Comparison of ENCODE assay signal across 8 cellular contexts in genomic region chr10:13587367-13587766, GRCh38. TPM values are rescaled to one million over a fixed set of nuclear protein-coding genes. Genes with fewer than 3 reads are reported as not detected.
A peak's percentile ranks its signal among the peaks of the same experiment; 100 is the strongest.
DNase-seq lines count a peak whose midpoint lies in the region; ATAC-seq, FAIRE-seq and TF ChIP-seq lines count a peak whose summit lies in the region.

No MANE protein-coding gene starts in this region.

- H3K27me3 Mint-ChIP-seq in CD4-positive, alpha-beta memory T cell, result peaks cover 11 to 20% of the 10 kb centered on the region in 2 donors

- POLR2A ChIA-PET in CD4-positive, alpha-beta memory T cell (lab: Charles Lee; ENCODE audit: partially characterized antibody), result interaction anchor here (0.7 to 1.6 kb wide), 7 partner anchors 17 to 598 kb away, joined by 3 to 5 read pairs (median 5); partner anchors contain the start of gene PHYH
- POLR2A ChIA-PET in GM12878 (lab: Charles Lee), result interaction anchor here (1.2 kb wide), 1 partner anchor 185 kb away, joined by 3 read pairs; no protein-coding TSS in a partner anchor

- peak overlapping the region; percentile 72 for H3K4me2 ChIP-seq in GM12878 (ENCODE audit: control insufficient read depth, insufficient read depth)

- DNase-seq in CD4-positive, alpha-beta memory T cell, result peak in 2 of 5 donors; percentile 1 to 48
- no peak for DNase-seq in Jurkat, Clone E6-1 (ENCODE audit: low read depth, low spot score)
- DNase-seq in GM12878 (ENCODE audit: low read depth, low spot score) (no peak), kidney (peak; percentile 54), suprapubic skin (ENCODE audit: low spot score in 2 of 2) (no peak), GOT3 (lab: John Stamatoyannopoulos, UW) (no peak)

- H3K27ac ChIP-seq in CD4-positive, alpha-beta memory T cell (ENCODE audit: low read depth, low read length), result peak overlapping the region; percentile 65
- peak overlapping the region; percentile 61 for H3K27ac ChIP-seq in GM12878 (ENCODE audit: control insufficient read depth, insufficient read depth)
- H3K27ac ChIP-seq in kidney (ENCODE audit: low read depth in 2 of 2, low read length in 2 of 2), result no peak overlapping the region
- no peak overlapping the region for H3K27ac ChIP-seq in suprapubic skin

- TF ChIP-seq CTCF in GM12878 (IDR thresholded peaks at IDR 0.05 in 2 of 3, conservative IDR thresholded peaks at IDR 0.05 in 1 of 3; ENCODE audit: control insufficient read depth in 2 of 3, extremely low read depth in 1 of 3, insufficient read depth in 1 of 3, low read depth in 3 of 3, low read length in 3 of 3) (no peak), kidney (IDR thresholded peaks at IDR 0.05; ENCODE audit: borderline replicate concordance, extremely low read depth, insufficient read depth) (no peak), suprapubic skin (IDR thresholded peaks at IDR 0.05) (no peak)

- H3K9me3 Mint-ChIP-seq in CD4-positive, alpha-beta memory T cell, result peaks cover 0 to 3% (median 0%) of the 10 kb centered on the region in 8 donors

- H3K36me3 Mint-ChIP-seq in CD4-positive, alpha-beta memory T cell, result peaks cover 21 to 30% of the 10 kb centered on the region in 2 donors

- intact Hi-C loops in CD4-positive, alpha-beta memory T cell (cut with micrococcal nuclease), result loop anchor here (2.0 to 10.0 kb wide), 4 partner anchors 191 to 1517 kb away; partner anchors contain the start of genes DCLRE1C, MEIG1 and OPTN
- intact Hi-C loops in GM12878 (cut with micrococcal nuclease; ENCODE audit: unreplicated experiment) (loop anchor here (5.0 kb wide), 1 partner anchor 190 kb away; no protein-coding TSS in a partner anchor), kidney (cut with DNase I) (no loop called here)

- H3K4me1 Mint-ChIP-seq in CD4-positive, alpha-beta memory T cell, result peaks cover 24 to 54% (median 36%) of the 10 kb centered on the region in 4 donors

- TSS peak; percentile 78 for BruUV-seq in GM12878 (replicated peaks; lab: Mats Ljungman, UMichigan)

- in situ Hi-C loops in GM12878 (cut with MboI), result no loop called here

- RAD21 ChIA-PET in GM12878 (lab: Charles Lee; ENCODE audit: unreplicated experiment), result no interaction called here

- CTCF ChIA-PET in CD4-positive, alpha-beta memory T cell (lab: Charles Lee; ENCODE audit: partially characterized antibody), result interaction anchor here (0.7 to 1.8 kb wide), 8 partner anchors 11 to 479 kb away, joined by 3 to 5 read pairs (median 4); no protein-coding TSS in a partner anchor
- CTCF ChIA-PET in GM12878 (lab: Yijun Ruan, JAX), result interaction anchor here (0.6 to 3.4 kb wide), 12 partner anchors 9 to 1294 kb away, joined by 3 to 16 read pairs (median 4); no protein-coding TSS in a partner anchor

- no peak for FAIRE-seq in GM12878 (lab: Jason Lieb, UNC)
- FAIRE-seq in kidney (lab: Jason Lieb, UNC), result no peak

- H3K27me3 ChIP-seq in CD4-positive, alpha-beta memory T cell (ENCODE audit: insufficient read depth, low read length), result no peaks in the 10 kb centered on the region
- H3K27me3 ChIP-seq in GM12878 (replicated peaks in 1 of 2; ENCODE audit: control insufficient read depth in 2 of 2, insufficient read depth in 2 of 2, low read length in 1 of 2), result no peaks in the 10 kb centered on the region
- H3K27me3 ChIP-seq in suprapubic skin, result peaks cover 21% of the 10 kb centered on the region

- peak overlapping the region; percentile 67 for H2AFZ ChIP-seq in GM12878 (ENCODE audit: control insufficient read depth, low read depth, low read length)

- H3K27ac Mint-ChIP-seq in CD4-positive, alpha-beta memory T cell, result peak overlapping the region; percentile 59 to 100 (median 100)

- H3K9ac ChIP-seq in GM12878 (ENCODE audit: control insufficient read depth, insufficient read depth, low read length), result peak overlapping the region; percentile 84
- H3K9ac ChIP-seq in kidney (ENCODE audit: low read length in 2 of 2), result peak overlapping the region; percentile 90 to 96

- ATAC-seq in GM12878 (peak; percentile 40), GM19467 (IDR thresholded peaks at IDR 0.05; ENCODE audit: unreplicated experiment) (no peak), GM21619 (IDR thresholded peaks at IDR 0.05; ENCODE audit: unreplicated experiment) (no peak)

- TF ChIP-seq RAD21 in GM12878 (IDR thresholded peaks at IDR 0.05; ENCODE audit: insufficient read depth, low read depth, low read length), result no peak

- H4K20me1 ChIP-seq in GM12878 (ENCODE audit: control insufficient read depth, insufficient read depth), result no peaks in the 10 kb centered on the region

- peak overlapping the region; percentile 98 to 100 (median 100) for H3K4me3 Mint-ChIP-seq in CD4-positive, alpha-beta memory T cell

- TF ChIP-seq EP300 in GM12878 (IDR thresholded peaks at IDR 0.05; ENCODE audit: borderline replicate concordance in 1 of 2, control insufficient read depth in 1 of 2, low read depth in 2 of 2, low read length in 2 of 2) (no peak), suprapubic skin (IDR thresholded peaks at IDR 0.05) (no peak)

- SMC1A ChIA-PET in GM12878 (lab: Charles Lee; ENCODE audit: uncharacterized antibody, unreplicated experiment), result interaction anchor here (0.6 to 1.4 kb wide), 2 partner anchors 189 to 227 kb away, joined by 4 to 5 read pairs; no protein-coding TSS in a partner anchor

- peaks cover 6% of the 10 kb centered on the region for H3K36me3 ChIP-seq in CD4-positive, alpha-beta memory T cell (ENCODE audit: insufficient read depth, low read length)
- H3K36me3 ChIP-seq in GM12878 (ENCODE audit: control insufficient read depth in 2 of 2, insufficient read depth in 2 of 2, low read length in 1 of 2) (no peaks in the 10 kb centered on the region), kidney (ENCODE audit: control insufficient read depth in 1 of 2, insufficient read depth in 2 of 2, low read length in 2 of 2) (peaks cover 2 to 5% of the 10 kb centered on the region in 2 donors), suprapubic skin (peaks cover 4% of the 10 kb centered on the region)

- 8% methylated on average over 18 of the region's 18 CpGs for WGBS in GM12878 (ENCODE audit: insufficient coverage, insufficient replicate concordance, low lambda C conversion rate, missing lambda C conversion rate)
- WGBS in suprapubic skin, result 8% methylated on average over 15 of the region's 18 CpGs

- H3K4me3 ChIP-seq in CD4-positive, alpha-beta memory T cell (ENCODE audit: low read length in 2 of 2), result peak overlapping the region; percentile 88 to 95
- peak overlapping the region; percentile 96 for H3K4me3 ChIP-seq in Jurkat, Clone E6-1 (ENCODE audit: low read length)
- peak overlapping the region; percentile 90 for H3K4me3 ChIP-seq in GM12878
- peak overlapping the region; percentile 95 to 99 for H3K4me3 ChIP-seq in kidney (ENCODE audit: low read length in 2 of 2)
- H3K4me3 ChIP-seq in suprapubic skin, result peak overlapping the region; percentile 86

- H3K79me2 ChIP-seq in GM12878 (ENCODE audit: control insufficient read depth, insufficient read depth, low read length), result peaks cover 13% of the 10 kb centered on the region

- H3K4me1 ChIP-seq in CD4-positive, alpha-beta memory T cell (ENCODE audit: insufficient read depth, low read length), result peaks cover 24% of the 10 kb centered on the region
- H3K4me1 ChIP-seq in GM12878 (ENCODE audit: control insufficient read depth, insufficient read depth, low read length), result no peaks in the 10 kb centered on the region
- peaks cover 0 to 8% of the 10 kb centered on the region in 2 donors for H3K4me1 ChIP-seq in kidney (ENCODE audit: control insufficient read depth in 1 of 2, insufficient read depth in 1 of 2, low read depth in 1 of 2, low read length in 2 of 2)
- peaks cover 21% of the 10 kb centered on the region for H3K4me1 ChIP-seq in suprapubic skin

- no peak for TF ChIP-seq POLR2A in GM12878 (IDR thresholded peaks at IDR 0.05; ENCODE audit: low read depth, low read length)
- TF ChIP-seq POLR2A in suprapubic skin (IDR thresholded peaks at IDR 0.05), result no peak

- H3K9me3 ChIP-seq in CD4-positive, alpha-beta memory T cell (ENCODE audit: control insufficient read depth in 1 of 2, low read length in 2 of 2), result no peaks in the 10 kb centered on the region
- H3K9me3 ChIP-seq in GM12878 (replicated peaks; ENCODE audit: control insufficient read depth, insufficient read depth, low read length), result no peaks in the 10 kb centered on the region
- H3K9me3 ChIP-seq in kidney (ENCODE audit: control insufficient read depth in 1 of 2, low read length in 2 of 2), result no peaks in the 10 kb centered on the region
- no peaks in the 10 kb centered on the region for H3K9me3 ChIP-seq in suprapubic skin

RNA-seq across cellular contexts. Expression of gene PRPF18, which starts 0.6 kb away (rescaled TPM):
- total RNA-seq in CD4-positive, alpha-beta memory T cell, result 10 to 100 TPM; 30.3 TPM
- polyA plus RNA-seq in CD4-positive, alpha-beta memory T cell, result 10 to 100 TPM; 42.8 to 63.7 TPM
- polyA plus RNA-seq in Jurkat, Clone E6-1 (2012; ENCODE audit: insufficient read depth, insufficient read length), result 28.8 TPM
- total RNA-seq in GM12878 (2013; cell fraction: nucleolus; rRNA removed), result 59.9 and 63.3 TPM in 2 replicates
- 16.5 and 22.2 TPM in 2 replicates for total RNA-seq in GM12878 (2014; rRNA removed)
- total RNA-seq in GM12878 (2014; rRNA removed; fragmentation: Illumina TruSeq; extraction: Trizol), result 35.3 and 36.2 TPM in 2 replicates
- 15.6 and 16.0 TPM in 2 replicates for total RNA-seq in GM12878 (2021)
- polyA plus RNA-seq in GM12878 (2011; ENCODE audit: low read depth), result 13.1 TPM
- polyA plus RNA-seq in GM12878 (2011; rRNA removed), result 22.1 and 39.7 TPM in 2 replicates
- 7.6 and 7.7 TPM in 2 replicates for polyA plus RNA-seq in GM12878 (2011; cell fraction: cytosol; rRNA removed)
- polyA plus RNA-seq in GM12878 (2011; cell fraction: nucleus; rRNA removed), result 8.4 and 14.6 TPM in 2 replicates
- 15.8 and 16.7 TPM in 2 replicates for polyA plus RNA-seq in GM12878 (2012)
- 35.4 and 43.0 TPM in 2 replicates for polyA plus RNA-seq in GM12878 (2014; fragmentation: Illumina TruSeq; extraction: Trizol)
- polyA plus RNA-seq in GM12878 (2014; fragmentation: Nextera tagmentation; extraction: Ambion mirVana), result 10 to 100 TPM; 28.6 to 35.8 TPM
- 15.3 and 19.3 TPM in 2 replicates for polyA plus RNA-seq in GM12878 (2014; rRNA removed)
- 10 to 100 TPM; 28.9 to 30.7 TPM for polyA plus RNA-seq in GM12878 (2016; fragmentation: Nextera tagmentation; extraction: Ambion mirVana)
- 5.8 and 8.1 TPM in 2 replicates for polyA minus RNA-seq in GM12878 (2011; rRNA and poly(A)+ RNA removed)
- polyA minus RNA-seq in GM12878 (2011; cell fraction: cytosol; rRNA and poly(A)+ RNA removed), result 3.8 and 5.7 TPM in 2 replicates
- polyA minus RNA-seq in GM12878 (2011; cell fraction: nucleus; rRNA and poly(A)+ RNA removed), result 7.5 and 15.1 TPM in 2 replicates
- 23.0 TPM for total RNA-seq in kidney
- 24.4 TPM for polyA plus RNA-seq in kidney (ENCODE audit: insufficient read depth, low read depth, low replicate concordance)
- total RNA-seq in suprapubic skin, result 10 to 100 TPM; 21.8 to 44.0 (median 25.7) TPM

RNA-seq across cellular contexts. Expression of gene BEND7, which starts 58.6 kb away (rescaled TPM):
- total RNA-seq in CD4-positive, alpha-beta memory T cell, result not detected
- polyA plus RNA-seq in CD4-positive, alpha-beta memory T cell, result not detected
- 7.4 TPM for polyA plus RNA-seq in Jurkat, Clone E6-1 (2012; ENCODE audit: insufficient read depth, insufficient read length)
- not detected in 2 replicates for total RNA-seq in GM12878 (2013; cell fraction: nucleolus; rRNA removed)
- total RNA-seq in GM12878 (2014; rRNA removed) (not detected in 2 replicates), GM12878 (2014; rRNA removed; fragmentation: Illumina TruSeq; extraction: Trizol) (not detected in 2 replicates), GM12878 (2021) (0.13 TPM in 1 of 2 replicates, not detected in the other), kidney (37.9 TPM), suprapubic skin (10 to 100 TPM in 1 of 4 donors, 1 to 10 TPM in 3; 4.7 to 13.4 (median 6.5) TPM)
- polyA plus RNA-seq in GM12878 (2011; ENCODE audit: low read depth), result not detected
- polyA plus RNA-seq in GM12878 (2011; rRNA removed) (not detected in 2 replicates), GM12878 (2014; fragmentation: Illumina TruSeq; extraction: Trizol) (not detected in 2 replicates), GM12878 (2014; fragmentation: Nextera tagmentation; extraction: Ambion mirVana) (not detected), GM12878 (2014; rRNA removed) (not detected in 2 replicates), GM12878 (2016; fragmentation: Nextera tagmentation; extraction: Ambion mirVana) (not detected), kidney (ENCODE audit: insufficient read depth, low read depth, low replicate concordance) (16.7 TPM)
- polyA plus RNA-seq in GM12878 (2011; cell fraction: cytosol; rRNA removed), result not detected in 2 replicates
- not detected in 2 replicates for polyA plus RNA-seq in GM12878 (2011; cell fraction: nucleus; rRNA removed)
- 0.21 TPM in 1 of 2 replicates, not detected in the other for polyA plus RNA-seq in GM12878 (2012)
- not detected in 2 replicates for polyA minus RNA-seq in GM12878 (2011; rRNA and poly(A)+ RNA removed)
- polyA minus RNA-seq in GM12878 (2011; cell fraction: cytosol; rRNA and poly(A)+ RNA removed), result not detected in 2 replicates
- not detected in 2 replicates for polyA minus RNA-seq in GM12878 (2011; cell fraction: nucleus; rRNA and poly(A)+ RNA removed)

Comparison
In these comparisons a context has a peak if more than half of its experiments do, and no peak if none do; other contexts are left out.
1. H3K27ac ChIP-seq: peak in CD4-positive, alpha-beta memory T cell (single experiment) and GM12878 (single experiment); none in kidney (0 of 2) and suprapubic skin (single experiment).
2. RNA of gene BEND7, which starts 58.6 kb away (total RNA-seq): 37.9 TPM in kidney (single experiment) and 4.7 to 13.4 TPM in suprapubic skin; not detected in CD4-positive, alpha-beta memory T cell and 0.13 TPM in GM12878; every median in the first group is over 4 times any median in the second.
3. Peak in every context shown above with its lines, with median percentiles within 50 percentile points of each other: H3K4me3 ChIP-seq.